Comparison of ENCODE assay signal across 21 cellular contexts in genomic region chr6:38604700-38605099, GRCh38. TPM values are rescaled to one million over a fixed set of nuclear protein-coding genes. Genes with fewer than 3 reads are reported as not detected.
A peak's percentile ranks its signal among the peaks of the same experiment; 100 is the strongest.
DNase-seq lines count a peak whose midpoint lies in the region; ATAC-seq and TF ChIP-seq lines count a peak whose summit lies in the region.
"Had no signal": no experiment of that assay in that cellular context is flagged by ENCODE, and none has a peak within 500 bp of the region (broad histone marks: within the 10 kb centered on the region; RNA-seq: fewer than 3 reads in every experiment).

No MANE protein-coding gene starts in this region.

- H3K4me3 ChIP-seq in fibroblast of villous mesenchyme (ENCODE audit: low read depth, low read length) (no peak overlapping the region), upper lobe of left lung (no peak overlapping the region), mammary epithelial cell (replicated peaks in 1 of 3; ENCODE audit: insufficient read depth in 1 of 3, low read depth in 2 of 3, low read length in 3 of 3) (no peak overlapping the region)
- no peak overlapping the region for H3K4me3 ChIP-seq in effector memory CD4-positive, alpha-beta T cell (ENCODE audit: insufficient read depth, low read depth, low read length, poor library complexity, severe bottlenecking)
- H3K4me3 ChIP-seq: cardiac muscle cell, esophagus squamous epithelium, tibial nerve had no signal

- H3K9me3 ChIP-seq in upper lobe of left lung (no peaks in the 10 kb centered on the region), mammary epithelial cell (replicated peaks; ENCODE audit: insufficient read depth, low read length) (no peaks in the 10 kb centered on the region)
- H3K9me3 ChIP-seq in effector memory CD4-positive, alpha-beta T cell (ENCODE audit: control insufficient read depth, low read length), result no peaks in the 10 kb centered on the region
- H3K9me3 ChIP-seq: esophagus squamous epithelium, tibial nerve had no signal

- H4K20me1 ChIP-seq in mammary epithelial cell (ENCODE audit: insufficient read depth, low read length), result no peaks in the 10 kb centered on the region

- in situ Hi-C loops in mammary epithelial cell (cut with MboI; ENCODE audit: low sequenced_read_pairs in 2 of 2), result no loop called here

- WGBS in upper lobe of left lung, 2 donors, result 34 to 49% methylated on average over 2 of the region's 2 CpGs
- WGBS in mammary epithelial cell (ENCODE audit: low coverage, missing lambda C conversion rate), result 50% methylated on average over 2 of the region's 2 CpGs

- no peak overlapping the region for H3K4me2 ChIP-seq in mammary epithelial cell (ENCODE audit: insufficient read depth, low read depth, low read length)

- H3K27ac ChIP-seq in upper lobe of left lung (peak overlapping the region; percentile 31 to 78 (median 54)), mammary epithelial cell (ENCODE audit: insufficient read depth, low read depth, low read length) (no peak overlapping the region)
- no peak overlapping the region for H3K27ac ChIP-seq in effector memory CD4-positive, alpha-beta T cell (ENCODE audit: insufficient read depth, low read length, poor library complexity, severe bottlenecking)
- H3K27ac ChIP-seq: esophagus squamous epithelium, tibial nerve had no signal

- TF ChIP-seq CTCF in fibroblast of villous mesenchyme (IDR thresholded peaks at IDR 0.05; ENCODE audit: insufficient read depth, low read depth, low read length), result no peak
- no peak for TF ChIP-seq CTCF in upper lobe of left lung (IDR thresholded peaks at IDR 0.05)
- no peak for TF ChIP-seq CTCF in mammary epithelial cell (conservative IDR thresholded peaks at IDR 0.05 in 1 of 2, IDR thresholded peaks at IDR 0.05 in 1 of 2; ENCODE audit: extremely low read depth in 1 of 2, insufficient read depth in 1 of 2, low read depth in 1 of 2, low read length in 2 of 2)

- no peak overlapping the region for H3K9ac ChIP-seq in mammary epithelial cell (ENCODE audit: insufficient read depth, low read length)

- H3K36me3 ChIP-seq in upper lobe of left lung, result no peaks in the 10 kb centered on the region
- H3K36me3 ChIP-seq in effector memory CD4-positive, alpha-beta T cell (ENCODE audit: control insufficient read depth, insufficient read depth, low read length), result no peaks in the 10 kb centered on the region
- no peaks in the 10 kb centered on the region for H3K36me3 ChIP-seq in mammary epithelial cell (ENCODE audit: insufficient read depth, low read length)
- H3K36me3 ChIP-seq: cardiac muscle cell, esophagus squamous epithelium, tibial nerve had no signal

- DNase-seq in NCI-H187 treated with DMSO at 0.1 percent for 48 hours (lab: John Stamatoyannopoulos, UW) (peak; percentile 6), NCI-H187 (lab: John Stamatoyannopoulos, UW) (no peak), NCI-H2196 treated with DMSO at 0.1 percent for 48 hours (lab: John Stamatoyannopoulos, UW; ENCODE audit: unreplicated experiment) (peak; percentile 20), fibroblast of villous mesenchyme (ENCODE audit: low read depth) (peak; percentile 33), upper lobe of left lung (peak in 1 of 2 donors; percentile 83), SW 1271 (lab: John Stamatoyannopoulos, UW) (no peak), mammary epithelial cell (no peak)
- no peak for DNase-seq in effector memory CD4-positive, alpha-beta T cell
- DNase-seq: 8988T; activated CD4-positive, alpha-beta T cell treated with anti-CD3 and anti-CD28 coated beads for 48 hours; activated naive CD4-positive, alpha-beta T cell treated with anti-CD3 and anti-CD28 coated beads for 36 hours; activated T-cell treated with anti-CD3 and anti-CD28 coated beads for 4 hours; C1 segment of cervical spinal cord; esophagus squamous epithelium; Kasumi-1; NCI-H526 treated with DMSO at 0.1 percent for 48 hours; OCI-M1; stimulated activated naive B cell treated with anti-CD40 and anti-IgM and Interleukin-4, amounts not matched to agents 10 μg/mL and 1 μg/mL and 100 μg/mL, for 72 hours had no signal

- BruUV-seq in mammary epithelial cell (replicated peaks; lab: Mats Ljungman, UMichigan), result no TSS peak

- H3K4me1 ChIP-seq in upper lobe of left lung, result peaks cover 2 to 17% (median 8%) of the 10 kb centered on the region in 4 donors
- H3K4me1 ChIP-seq in effector memory CD4-positive, alpha-beta T cell (ENCODE audit: control insufficient read depth, insufficient read depth, low read length, poor library complexity, severe bottlenecking), result no peaks in the 10 kb centered on the region
- H3K4me1 ChIP-seq in mammary epithelial cell (ENCODE audit: insufficient read depth, low read length), result no peaks in the 10 kb centered on the region
- H3K4me1 ChIP-seq: esophagus squamous epithelium, tibial nerve had no signal

- CTCF ChIA-PET in mammary epithelial cell (lab: Charles Lee; ENCODE audit: low non-redundant PET), result no interaction called here

- dilution Hi-C loops in mammary epithelial cell (cut with HindIII; ENCODE audit: low sequenced_read_pairs), result no loop called here

- H3K79me2 ChIP-seq in mammary epithelial cell (ENCODE audit: insufficient read depth, low read length), result no peaks in the 10 kb centered on the region

- H3K27me3 ChIP-seq in upper lobe of left lung (no peaks in the 10 kb centered on the region), mammary epithelial cell (ENCODE audit: insufficient read depth, low read length) (no peaks in the 10 kb centered on the region)
- H3K27me3 ChIP-seq in effector memory CD4-positive, alpha-beta T cell (replicated peaks; ENCODE audit: control insufficient read depth, insufficient read depth, low read length, poor library complexity, severe bottlenecking), result no peaks in the 10 kb centered on the region
- H3K27me3 ChIP-seq: cardiac muscle cell, esophagus squamous epithelium, tibial nerve had no signal

- intact Hi-C loops in mammary epithelial cell (cut with micrococcal nuclease), result no loop called here

- TF ChIP-seq POLR2A in upper lobe of left lung (IDR thresholded peaks at IDR 0.05), result no peak

- TF ChIP-seq EP300 in upper lobe of left lung (IDR thresholded peaks at IDR 0.05), result peak in 3 of 4 donors; percentile 51 to 91 (median 81)

- peak; percentile 67 to 90 for ATAC-seq in upper lobe of left lung (ENCODE audit: low FRiP score in 2 of 2)
- ATAC-seq: SK-N-SH treated with all-trans-retinoic acid at 6 μM for 48 hours; stimulated activated naive B cell treated with anti-CD40 and anti-IgM and Interleukin-4, amounts not matched to agents 10 μg/mL and 1 μg/mL and 100 μg/mL, for 72 hours had no signal

- H2AFZ ChIP-seq in mammary epithelial cell (ENCODE audit: low read depth, low read length), result no peak overlapping the region

RNA-seq across cellular contexts. Expression of gene BTBD9, which starts 35.0 kb away (rescaled TPM):
- total RNA-seq in fibroblast of villous mesenchyme (8.7 and 12.1 TPM in 2 replicates), upper lobe of left lung (10 to 100 TPM; 18.2 to 60.8 (median 44.9) TPM), mammary epithelial cell (10 to 100 TPM; 14.8 to 15.0 TPM)
- polyA plus RNA-seq in mammary epithelial cell, result 3.6 TPM
- polyA minus RNA-seq in mammary epithelial cell, result 73.1 TPM

Comparison
In these comparisons a context has a peak if more than half of its experiments do, and no peak if none do; other contexts are left out.
1. DNase-seq: peak in NCI-H187 treated with DMSO at 0.1 percent for 48 hours (single experiment), NCI-H2196 treated with DMSO at 0.1 percent for 48 hours (single experiment) and fibroblast of villous mesenchyme (single experiment); none in NCI-H187 (0 of 2), effector memory CD4-positive, alpha-beta T cell (0 of 3), SW 1271 (0 of 2) and mammary epithelial cell (single experiment).
2. H3K27ac ChIP-seq: peak in upper lobe of left lung (4 of 4); none in effector memory CD4-positive, alpha-beta T cell (single experiment) and mammary epithelial cell (single experiment).